ENCODE assay signal across 7 cellular contexts in the genomic region with DNA sequence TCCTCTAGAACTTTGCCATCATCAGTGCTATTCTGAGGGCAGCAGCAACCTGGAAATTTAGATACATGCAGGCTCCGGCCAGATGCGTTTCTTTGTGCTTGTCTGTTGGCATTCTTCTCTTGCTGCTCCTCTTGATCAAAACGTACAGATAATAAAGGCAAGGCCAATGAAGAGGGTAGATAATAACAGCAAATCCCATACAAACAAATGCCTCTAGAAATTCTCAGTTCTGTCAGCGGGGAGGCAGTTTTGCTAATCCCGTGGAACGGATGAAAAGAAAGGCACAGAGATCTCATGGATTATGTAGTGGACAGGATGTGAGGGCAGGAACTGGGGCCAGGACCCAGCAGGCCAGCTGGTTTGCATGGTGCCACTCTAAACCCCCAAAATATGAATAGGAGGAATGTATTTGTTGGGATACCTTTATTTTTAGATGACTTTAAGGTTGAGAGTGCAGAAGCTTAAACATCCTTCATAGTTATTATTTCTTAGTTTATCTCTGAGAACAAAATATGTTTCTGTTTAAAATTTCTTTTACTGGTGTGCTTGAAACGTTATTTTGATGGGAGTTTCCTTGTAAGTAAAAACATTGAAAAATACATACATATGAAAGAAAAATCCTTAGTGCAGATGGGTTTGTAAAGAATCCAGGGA. TPM values are rescaled to one million over a fixed set of nuclear protein-coding genes. Genes with fewer than 3 reads are reported as not detected.
A peak's percentile ranks its signal among the peaks of the same experiment; 100 is the strongest.
DNase-seq lines count a peak whose midpoint lies in the region; ATAC-seq and TF ChIP-seq lines count a peak whose summit lies in the region.

No MANE protein-coding gene starts in this region.

- in situ Hi-C loops in GM23248 (cut with MboI) = loop anchor here (10.0 kb wide), 1 partner anchor 241 kb away; no protein-coding TSS in a partner anchor

- H2AFZ ChIP-seq in GM23248 (peak overlapping the region; percentile 82), OCI-LY7 (ENCODE audit: low read length) (peak overlapping the region; percentile 56; the same call in 1 of the 2 replicates)

- H3K4me1 ChIP-seq in GM23248 (ENCODE audit: insufficient read depth) = peaks cover 23% of the 10 kb centered on the region
- peaks cover 15% of the 10 kb centered on the region for H3K4me1 ChIP-seq in OCI-LY7 (ENCODE audit: insufficient read depth, low read length, poor library complexity, severe bottlenecking)
- H3K4me1 ChIP-seq in duodenal mucosa (ENCODE audit: control insufficient read depth in 1 of 2, insufficient read depth in 2 of 2, low read length in 2 of 2) = peaks cover 24 to 26% of the 10 kb centered on the region in 2 donors

- POLR2A ChIA-PET in OCI-LY7 (lab: Charles Lee) = no interaction called here
- POLR2A ChIA-PET in naive thymus-derived CD8-positive, alpha-beta T cell (lab: Charles Lee) = no interaction called here

- no peak for ATAC-seq in naive thymus-derived CD8-positive, alpha-beta T cell
- ATAC-seq in HG03342 (IDR thresholded peaks at IDR 0.05; ENCODE audit: unreplicated experiment) = no peak

- H3K4me3 ChIP-seq in GM23248 (peak overlapping the region; percentile 92), OCI-LY7 (ENCODE audit: low read depth, low read length, poor library complexity, severe bottlenecking) (peak overlapping the region; percentile 83), duodenal mucosa (ENCODE audit: low read depth in 1 of 2, low read length in 2 of 2) (peak overlapping the region; percentile 80 to 98)

- no peaks in the 10 kb centered on the region for H3K9me3 Mint-ChIP-seq in naive thymus-derived CD8-positive, alpha-beta T cell

- WGBS in GM23248 (ENCODE audit: low coverage in 1 of 2, low lambda C conversion rate in 2 of 2, missing lambda C conversion rate in 2 of 2), 2 experiments = 1 to 2% methylated on average over 7 of the region's 7 CpGs

- CTCF ChIA-PET in OCI-LY7 (lab: Charles Lee; ENCODE audit: unreplicated experiment) = no interaction called here

- BruUV-seq in OCI-LY7 (replicated peaks; lab: Mats Ljungman, UMichigan) = no TSS peak

- H3K4me1 Mint-ChIP-seq in naive thymus-derived CD8-positive, alpha-beta T cell = peaks cover 13 to 27% (median 19%) of the 10 kb centered on the region in 4 donors

- H3K9ac ChIP-seq in GM23248 (peak overlapping the region; percentile 78), duodenal mucosa (ENCODE audit: low read depth in 1 of 2, low read length in 2 of 2) (peak overlapping the region; percentile 57 to 61)

- H3K27ac ChIP-seq in GM23248 = peak overlapping the region; percentile 63
- H3K27ac ChIP-seq in OCI-LY7 (ENCODE audit: low read depth, low read length, poor library complexity, severe bottlenecking) = no peak overlapping the region
- no peak overlapping the region for H3K27ac ChIP-seq in duodenal mucosa (ENCODE audit: low read depth, low read length)

- H3K9me2 ChIP-seq in GM23248 (ENCODE audit: insufficient read depth) (no peaks in the 10 kb centered on the region), OCI-LY7 (ENCODE audit: insufficient read depth, low read length) (no peaks in the 10 kb centered on the region)

- intact Hi-C loops in OCI-LY7 (cut with micrococcal nuclease; ENCODE audit: unreplicated experiment) = loop anchor here (5.0 kb wide), 2 partner anchors 379 to 429 kb away; partner anchors contain the start of genes MRPS6 and SLC5A3

- H3K4me2 ChIP-seq in GM23248 (ENCODE audit: unreplicated experiment) (peak overlapping the region; percentile 87), OCI-LY7 (ENCODE audit: low read length) (peak overlapping the region; percentile 80)

- peak overlapping the region in 3 of 10 donors; percentile 19 to 44 (median 25) for H3K27ac Mint-ChIP-seq in naive thymus-derived CD8-positive, alpha-beta T cell

- H3K9me3 ChIP-seq in GM23248 (ENCODE audit: low read depth) = no peaks in the 10 kb centered on the region
- no peaks in the 10 kb centered on the region for H3K9me3 ChIP-seq in OCI-LY7 (ENCODE audit: low read length)
- H3K9me3 ChIP-seq in duodenal mucosa (ENCODE audit: control insufficient read depth in 1 of 2, low read length in 2 of 2) = no peaks in the 10 kb centered on the region

- no peaks in the 10 kb centered on the region for H3K36me3 ChIP-seq in GM23248 (ENCODE audit: low read depth)
- H3K36me3 ChIP-seq in OCI-LY7 (ENCODE audit: insufficient read depth, low read length) = no peaks in the 10 kb centered on the region
- H3K36me3 ChIP-seq in duodenal mucosa (ENCODE audit: control insufficient read depth in 1 of 2, insufficient read depth in 2 of 2, low read length in 2 of 2) = no peaks in the 10 kb centered on the region

- 0 out of 2 replicates have a peak, but pooled peaks cover 3% of the 10 kb centered on the region for H4K20me1 ChIP-seq in GM23248 (ENCODE audit: insufficient read depth)
- H4K20me1 ChIP-seq in OCI-LY7 (ENCODE audit: insufficient read depth, low read length) = no peaks in the 10 kb centered on the region

- DNase-seq in GM23248 = peak; percentile 44
- no peak for DNase-seq in OCI-LY7 (ENCODE audit: low spot score)
- DNase-seq in naive thymus-derived CD8-positive, alpha-beta T cell = peak in 1 of 10 donors; percentile 5
- DNase-seq in NCI-H1105 (lab: John Stamatoyannopoulos, UW) = no peak
- DNase-seq in GM19240 (ENCODE audit: insufficient read length, low spot score) = no peak

- no peaks in the 10 kb centered on the region for H3K36me3 Mint-ChIP-seq in naive thymus-derived CD8-positive, alpha-beta T cell

- H3K79me2 ChIP-seq in GM23248 (ENCODE audit: insufficient read depth) (peaks cover 82% of the 10 kb centered on the region), OCI-LY7 (ENCODE audit: insufficient read depth, low read depth, low read length) (peaks cover 11% of the 10 kb centered on the region; the same call in 1 of the 2 replicates)

- H3F3A ChIP-seq in GM23248 (ENCODE audit: insufficient read depth) = peaks cover 24% of the 10 kb centered on the region

- peak overlapping the region; percentile 79 to 96 (median 90) for H3K4me3 Mint-ChIP-seq in naive thymus-derived CD8-positive, alpha-beta T cell

- H3K27me3 Mint-ChIP-seq in naive thymus-derived CD8-positive, alpha-beta T cell = peaks cover 5 to 13% (median 8%) of the 10 kb centered on the region in 5 donors

- TF ChIP-seq CTCF in OCI-LY7 (conservative IDR thresholded peaks at IDR 0.05; ENCODE audit: low read length) = no peak

- H3K27me3 ChIP-seq in GM23248 (replicated peaks; ENCODE audit: insufficient read depth) (no peaks in the 10 kb centered on the region), duodenal mucosa (ENCODE audit: control insufficient read depth in 1 of 2, insufficient read depth in 2 of 2, low read length in 2 of 2) (no peaks in the 10 kb centered on the region)

RNA-seq across cellular contexts. Expression of gene ITSN1, which starts 1.5 kb away (rescaled TPM):
- 35.5 and 43.4 TPM in 2 replicates for total RNA-seq in GM23248 (2014; rRNA removed; shearing (Covaris generic))
- polyA plus RNA-seq in GM23248 (2016; fragmentation: Nextera tagmentation; extraction: Ambion mirVana) = 48.2 and 57.1 TPM in 2 replicates
- 0.60 and 5.4 TPM in 2 replicates for total RNA-seq in OCI-LY7 (2014; rRNA removed; shearing (Covaris generic))
- total RNA-seq in OCI-LY7 (2022) = 4.8 and 5.9 TPM in 2 replicates
- 1 to 10 TPM; 3.1 to 4.3 TPM for total RNA-seq in naive thymus-derived CD8-positive, alpha-beta T cell
- polyA plus RNA-seq in naive thymus-derived CD8-positive, alpha-beta T cell = under 1 TPM; 0.15 to 0.88 (median 0.40) TPM

RNA-seq across cellular contexts. Expression of gene CRYZL1, which starts 2.2 kb away (rescaled TPM):
- 13.6 and 18.3 TPM in 2 replicates for total RNA-seq in GM23248 (2014; rRNA removed; shearing (Covaris generic))
- 35.7 and 37.4 TPM in 2 replicates for polyA plus RNA-seq in GM23248 (2016; fragmentation: Nextera tagmentation; extraction: Ambion mirVana)
- 19.8 and 26.4 TPM in 2 replicates for total RNA-seq in OCI-LY7 (2014; rRNA removed; shearing (Covaris generic))
- total RNA-seq in OCI-LY7 (2022) = 37.9 and 40.0 TPM in 2 replicates
- total RNA-seq in naive thymus-derived CD8-positive, alpha-beta T cell = 10 to 100 TPM; 64.4 to 71.4 TPM
- polyA plus RNA-seq in naive thymus-derived CD8-positive, alpha-beta T cell = 10 to 100 TPM; 26.3 to 29.2 (median 27.4) TPM

RNA-seq across cellular contexts. Expression of gene DONSON, which starts 55.3 kb away (rescaled TPM):
- total RNA-seq in GM23248 (2014; rRNA removed; shearing (Covaris generic)) = 13.2 and 18.2 TPM in 2 replicates
- polyA plus RNA-seq in GM23248 (2016; fragmentation: Nextera tagmentation; extraction: Ambion mirVana) = 14.1 and 16.8 TPM in 2 replicates
- 35.8 and 48.4 TPM in 2 replicates for total RNA-seq in OCI-LY7 (2014; rRNA removed; shearing (Covaris generic))
- 41.3 and 53.4 TPM in 2 replicates for total RNA-seq in OCI-LY7 (2022)
- total RNA-seq in naive thymus-derived CD8-positive, alpha-beta T cell = 10 to 100 TPM; 10.0 to 10.3 TPM
- polyA plus RNA-seq in naive thymus-derived CD8-positive, alpha-beta T cell = 1 to 10 TPM; 1.9 to 4.7 (median 2.2) TPM
